Comparison of ENCODE assay signal across 8 cellular contexts in the genomic region with DNA sequence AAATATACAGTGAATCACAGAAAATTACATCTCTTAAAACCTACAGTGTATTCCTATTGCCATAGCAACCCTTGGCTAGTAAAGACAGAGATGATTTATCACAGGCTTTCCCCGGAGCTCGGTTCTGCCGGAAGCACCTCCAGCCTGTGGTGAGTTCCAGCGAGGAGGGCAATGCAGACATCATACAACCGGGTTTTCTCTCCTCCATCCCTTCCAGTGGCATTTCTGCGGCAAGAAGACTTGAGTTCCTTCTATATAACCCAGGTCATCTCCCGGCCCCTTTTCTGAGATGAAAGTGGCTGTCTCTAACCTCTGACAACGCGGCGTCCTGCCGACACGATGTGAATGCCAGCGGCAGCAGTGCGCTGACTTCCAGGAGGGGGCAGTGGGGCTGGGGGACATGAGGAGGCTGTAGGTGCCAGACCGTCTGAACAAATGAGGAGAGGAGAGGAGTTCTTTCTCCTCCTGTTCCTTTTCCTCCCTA.
DNase-seq lines count a peak whose midpoint lies in the region; ATAC-seq lines count a peak whose summit lies in the region.

No MANE protein-coding gene starts in this region.

- H3K4me1 ChIP-seq in CD4-positive, alpha-beta memory T cell (ENCODE audit: insufficient read depth, low read length), result peaks cover 8% of the 10 kb centered on the region

- POLR2A ChIA-PET in CD4-positive, alpha-beta memory T cell (lab: Charles Lee; ENCODE audit: partially characterized antibody), result interaction anchor here (0.8 to 3.6 kb wide), 4 partner anchors 29 to 242 kb away, joined by 3 to 27 read pairs (median 6); a partner anchor contains a TSS

- ATAC-seq in HG02852 (IDR thresholded peaks at IDR 0.05; ENCODE audit: unreplicated experiment) (peak; percentile 34), HG02840 (IDR thresholded peaks at IDR 0.05; ENCODE audit: low FRiP score, unreplicated experiment) (no peak)

- H3K9me3 ChIP-seq in CD4-positive, alpha-beta memory T cell (ENCODE audit: control insufficient read depth in 1 of 2, low read length in 2 of 2), result no peaks in the 10 kb centered on the region

- no peak overlapping the region for H3K27ac ChIP-seq in CD4-positive, alpha-beta memory T cell (ENCODE audit: low read depth, low read length)

- H3K4me3 Mint-ChIP-seq in CD4-positive, alpha-beta memory T cell, result peak overlapping the region; percentile 79 to 88 (median 83)

- H3K36me3 ChIP-seq in CD4-positive, alpha-beta memory T cell (ENCODE audit: insufficient read depth, low read length), result no peaks in the 10 kb centered on the region

- no peaks in the 10 kb centered on the region for H3K9me3 Mint-ChIP-seq in CD4-positive, alpha-beta memory T cell

- intact Hi-C loops in CD4-positive, alpha-beta memory T cell (cut with micrococcal nuclease), result loop anchor here (2.0 to 5.0 kb wide), 3 partner anchors 36 to 116 kb away; no protein-coding TSS in a partner anchor

- peak overlapping the region in 6 of 7 donors; percentile 8 to 87 (median 66) for H3K27ac Mint-ChIP-seq in CD4-positive, alpha-beta memory T cell

- peaks cover 11 to 18% (median 13%) of the 10 kb centered on the region in 4 donors for H3K4me1 Mint-ChIP-seq in CD4-positive, alpha-beta memory T cell

- H3K36me3 Mint-ChIP-seq in CD4-positive, alpha-beta memory T cell, result no peaks in the 10 kb centered on the region

- DNase-seq in CD4-positive, alpha-beta memory T cell, result peak; percentile 39 to 73 (median 43)
- DNase-seq in T-helper 9 cell (peak; percentile 12), astrocyte of the hippocampus (ENCODE audit: low read depth, low spot score) (peak; percentile 68), inferior parietal cortex (ENCODE audit: extremely low spot score) (peak; percentile 62), NCI-H1930 (lab: John Stamatoyannopoulos, UW) (no peak)
- DNase-seq in stimulated activated CD4-positive, alpha-beta T cell treated with anti-CD3 and anti-CD28 coated beads, Interleukin-1b, Interleukin-23, amount 100 ng/mL, for 4 hours (ENCODE audit: low read depth in 2 of 2), result peak; percentile 6 to 22

- H3K27me3 ChIP-seq in CD4-positive, alpha-beta memory T cell (ENCODE audit: insufficient read depth, low read length), result no peaks in the 10 kb centered on the region

- CTCF ChIA-PET in CD4-positive, alpha-beta memory T cell (lab: Charles Lee; ENCODE audit: partially characterized antibody), result interaction anchor here (0.8 to 8.1 kb wide), 9 partner anchors 17 to 900 kb away, joined by 3 to 82 read pairs (median 4); a partner anchor contains a TSS

- peaks cover 0 to 2% of the 10 kb centered on the region in 2 donors for H3K27me3 Mint-ChIP-seq in CD4-positive, alpha-beta memory T cell

- peak overlapping the region; percentile 39 to 45 for H3K4me3 ChIP-seq in CD4-positive, alpha-beta memory T cell (ENCODE audit: low read length in 2 of 2)

Comparison
In these comparisons a context has a peak if more than half of its experiments do, and no peak if none do; other contexts are left out.
1. DNase-seq: peak in CD4-positive, alpha-beta memory T cell (5 of 5), T-helper 9 cell (single experiment), astrocyte of the hippocampus (single experiment), inferior parietal cortex (single experiment) and stimulated activated CD4-positive, alpha-beta T cell treated with anti-CD3 and anti-CD28 coated beads, Interleukin-1b, Interleukin-23, amount 100 ng/mL, for 4 hours (2 of 2); none in NCI-H1930 (0 of 2).